ENCODE assay signal across 30 cellular contexts in genomic region chr3:140176526-140176925, GRCh38.
DNase-seq lines count a peak whose midpoint lies in the region; ATAC-seq, FAIRE-seq and TF ChIP-seq lines count a peak whose summit lies in the region.
"Had no signal": no experiment of that assay in that cellular context is flagged by ENCODE, and none has a peak within 500 bp of the region (broad histone marks: within the 10 kb centered on the region; RNA-seq: fewer than 3 reads in every experiment).

No MANE protein-coding gene starts in this region.

- no peaks in the 10 kb centered on the region for H4K20me1 ChIP-seq in astrocyte (ENCODE audit: insufficient read depth, low read length)
- H4K20me1 ChIP-seq: BLaER1 treated with 17β-estradiol and CSF1 and Interleukin-3, amounts not matched to agents 10 nM and 100 nM had no signal

- no peaks in the 10 kb centered on the region for H3K36me3 ChIP-seq in astrocyte (ENCODE audit: insufficient read depth, low read length)
- H3K36me3 ChIP-seq: adrenal gland; BLaER1 treated with 17β-estradiol and CSF1 and Interleukin-3, amounts not matched to agents 10 nM and 100 nM; neutrophil had no signal

- peaks cover 12% of the 10 kb centered on the region for H3K4me1 Mint-ChIP-seq in astrocyte (ENCODE audit: low read depth, unreplicated experiment)
- H3K4me1 Mint-ChIP-seq: central memory CD8-positive, alpha-beta T cell; stimulated activated naive CD8-positive, alpha-beta T cell treated with anti-CD3 and anti-CD28 coated beads, Interleukin-15, amount 100 ng/mL, for 72 hours had no signal

- H3K9ac ChIP-seq in astrocyte (ENCODE audit: low read length) = no peak overlapping the region
- H3K9ac ChIP-seq: BLaER1 treated with 17β-estradiol and CSF1 and Interleukin-3, amounts not matched to agents 10 nM and 100 nM had no signal

- no peaks in the 10 kb centered on the region for H3K9me3 ChIP-seq in astrocyte (ENCODE audit: insufficient read depth, low read depth, low read length)
- H3K9me3 ChIP-seq: adrenal gland; BLaER1 treated with 17β-estradiol and CSF1 and Interleukin-3, amounts not matched to agents 10 nM and 100 nM; Caco-2; neutrophil had no signal

- intact Hi-C loops in Right ventricle myocardium inferior (cut with DNase I) (no loop called here), cardiac septum (cut with DNase I) (no loop called here)

- H3K4me1 ChIP-seq in astrocyte (ENCODE audit: insufficient read depth, low read length) = peaks cover 9% of the 10 kb centered on the region
- H3K4me1 ChIP-seq: adrenal gland; BLaER1 treated with 17β-estradiol and CSF1 and Interleukin-3, amounts not matched to agents 10 nM and 100 nM; Caco-2 had no signal

- H3K4me3 Mint-ChIP-seq in astrocyte (ENCODE audit: unreplicated experiment) = no peak overlapping the region
- H3K4me3 Mint-ChIP-seq: activated CD8-positive, alpha-beta T cell treated with anti-CD3 and anti-CD28 coated beads, Interleukin-2, amount 10 ng/mL, durations not matched to agents 7 days and 5 days; central memory CD8-positive, alpha-beta T cell; stimulated activated naive CD8-positive, alpha-beta T cell treated with anti-CD3 and anti-CD28 coated beads, Interleukin-15, amount 100 ng/mL, for 72 hours had no signal

- no peak overlapping the region for H3K27ac Mint-ChIP-seq in astrocyte (ENCODE audit: unreplicated experiment)
- H3K27ac Mint-ChIP-seq: activated CD8-positive, alpha-beta T cell treated with anti-CD3 and anti-CD28 coated beads, Interleukin-2, amount 10 ng/mL, durations not matched to agents 7 days and 5 days; stimulated activated naive CD8-positive, alpha-beta T cell treated with anti-CD3 and anti-CD28 coated beads, Interleukin-15, amount 100 ng/mL, for 72 hours had no signal

- no peaks in the 10 kb centered on the region for H3K27me3 ChIP-seq in astrocyte (ENCODE audit: insufficient read depth, low read length)
- H3K27me3 ChIP-seq: adrenal gland; BLaER1 treated with 17β-estradiol and CSF1 and Interleukin-3, amounts not matched to agents 10 nM and 100 nM; neutrophil had no signal

- H3K4me2 ChIP-seq in astrocyte (ENCODE audit: low read length) = peak overlapping the region; percentile 38
- H3K4me2 ChIP-seq: BLaER1 treated with 17β-estradiol and CSF1 and Interleukin-3, amounts not matched to agents 10 nM and 100 nM had no signal

- ATAC-seq in Right ventricle myocardium inferior (peak; percentile 23), GM21786 (IDR thresholded peaks at IDR 0.05; ENCODE audit: unreplicated experiment) (no peak)
- ATAC-seq in activated CD4-positive, CD25-positive, alpha-beta regulatory T cell treated with anti-CD3 and anti-CD28 coated beads, Interleukin-2, amount 50 U/mL, for 24 hours = no peak
- ATAC-seq: activated CD8-positive, alpha-beta T cell treated with anti-CD3 and anti-CD28 coated beads, Interleukin-2, amount 10 ng/mL, durations not matched to agents 7 days and 5 days; stimulated activated naive CD8-positive, alpha-beta T cell treated with anti-CD3 and anti-CD28 coated beads, Interleukin-15, amount 100 ng/mL, for 72 hours had no signal

- DNase-seq in Right ventricle myocardium inferior (ENCODE audit: missing footprints) = no peak
- DNase-seq in cardiac septum (ENCODE audit: low spot score) = no peak
- peak; percentile 64 for DNase-seq in astrocyte (ENCODE audit: low read depth)
- DNase-seq in iris pigment epithelial cell (ENCODE audit: low read depth) = peak; percentile 28
- no peak for DNase-seq in T-helper 1 cell
- no peak for DNase-seq in activated effector memory CD4-positive, alpha-beta T cell treated with anti-CD3 and anti-CD28 coated beads, Interleukin-2, amount 50 U/mL, for 16 hours
- DNase-seq: activated CD4-positive, CD25-positive, alpha-beta regulatory T cell treated with anti-CD3 and anti-CD28 coated beads, Interleukin-2, amount 50 U/mL, for 72 hours; activated CD8-positive, alpha-beta T cell treated with anti-CD3 and anti-CD28 coated beads, Interleukin-2, amount 10 ng/mL, durations not matched to agents 7 days and 5 days; activated gamma-delta T cell treated with Interleukin-2 at 50 U/mL for 16 hours; adrenal gland; Caco-2; DND-41; mammary epithelial cell; NCI-H1436; NCI-H2171; NCI-H526; retina; RPMI8226; stimulated activated CD4-positive, alpha-beta T cell treated with anti-CD3 and anti-CD28 coated beads, Interleukin-12 subunit alpha, Interleukin-12 subunit beta, amount 100 ng/mL, for 4 hours; stimulated activated naive CD8-positive, alpha-beta T cell treated with anti-CD3 and anti-CD28 coated beads, Interleukin-15, amount 100 ng/mL, for 72 hours; T1000; trophoblast cell had no signal

- peaks cover 3% of the 10 kb centered on the region for H3K27me3 Mint-ChIP-seq in astrocyte (ENCODE audit: low read depth, unreplicated experiment)

- FAIRE-seq in astrocyte (lab: Jason Lieb, UNC) = no peak
- FAIRE-seq: A204.1, H1 had no signal

- peak overlapping the region; percentile 8 for H3K27ac ChIP-seq in astrocyte (ENCODE audit: low read depth, low read length)
- H3K27ac ChIP-seq: adrenal gland; BLaER1 treated with 17β-estradiol and CSF1 and Interleukin-3, amounts not matched to agents 10 nM and 100 nM; epithelial cell of prostate; neutrophil had no signal

- H3K79me2 ChIP-seq in astrocyte (ENCODE audit: insufficient read depth, low read length) = no peaks in the 10 kb centered on the region

- H3K4me3 ChIP-seq in astrocyte (ENCODE audit: insufficient read depth, low read depth, low read length) = no peak overlapping the region
- H3K4me3 ChIP-seq: adrenal gland; BLaER1 treated with 17β-estradiol and CSF1 and Interleukin-3, amounts not matched to agents 10 nM and 100 nM had no signal

- no peak overlapping the region for H2AFZ ChIP-seq in astrocyte (ENCODE audit: low read depth, low read length)

- H3K36me3 Mint-ChIP-seq in astrocyte (ENCODE audit: low read depth, unreplicated experiment) = peaks cover 4% of the 10 kb centered on the region

- TF ChIP-seq CTCF in astrocyte (IDR thresholded peaks at IDR 0.05; ENCODE audit: insufficient read depth, low read depth, low read length) = no peak

- peaks cover 3% of the 10 kb centered on the region for H3K9me3 Mint-ChIP-seq in astrocyte (ENCODE audit: unreplicated experiment)
- H3K9me3 Mint-ChIP-seq: central memory CD8-positive, alpha-beta T cell; stimulated activated naive CD8-positive, alpha-beta T cell treated with anti-CD3 and anti-CD28 coated beads, Interleukin-15, amount 100 ng/mL, for 72 hours had no signal

Comparison
In these comparisons a context has a peak if more than half of its experiments do, and no peak if none do; other contexts are left out.
1. DNase-seq: peak in astrocyte (single experiment) and iris pigment epithelial cell (single experiment); none in Right ventricle myocardium inferior (single experiment), cardiac septum (single experiment), T-helper 1 cell (0 of 5) and activated effector memory CD4-positive, alpha-beta T cell treated with anti-CD3 and anti-CD28 coated beads, Interleukin-2, amount 50 U/mL, for 16 hours (single experiment).